12 cellular contexts compared by ENCODE assay signal in genomic region chr2:196163285-196163684, GRCh38. TPM values are rescaled to one million over a fixed set of nuclear protein-coding genes. Genes with fewer than 3 reads are reported as not detected.
DNase-seq lines count a peak whose midpoint lies in the region; ATAC-seq and TF ChIP-seq lines count a peak whose summit lies in the region.
"Had no signal": no experiment of that assay in that cellular context is flagged by ENCODE, and none has a peak within 500 bp of the region (broad histone marks: within the 10 kb centered on the region; RNA-seq: fewer than 3 reads in every experiment).

No MANE protein-coding gene starts in this region.

- H3K27ac ChIP-seq in BLaER1 (no peak overlapping the region), DOHH2 (ENCODE audit: low read depth, low read length) (peak overlapping the region; percentile 84)
- H3K27ac ChIP-seq: colonic mucosa had no signal

- H3K4me1 Mint-ChIP-seq in activated CD4-positive, alpha-beta memory T cell treated with anti-CD3 and anti-CD28 coated beads, Interleukin-2, amount 10 ng/mL, durations not matched to agents 7 days and 5 days, result peaks cover 56% of the 10 kb centered on the region

- ATAC-seq in GM19452 (IDR thresholded peaks at IDR 0.05; ENCODE audit: unreplicated experiment), result no peak

- H3K27me3 ChIP-seq in BLaER1, result no peaks in the 10 kb centered on the region
- H3K27me3 ChIP-seq in DOHH2 (ENCODE audit: control insufficient read depth, low read length), result no peaks in the 10 kb centered on the region
- H3K27me3 ChIP-seq: BE2C, colonic mucosa had no signal

- peaks cover 98% of the 10 kb centered on the region for H3K79me2 ChIP-seq in DOHH2 (ENCODE audit: control insufficient read depth, low read length)

- DNase-seq in activated CD4-positive, alpha-beta memory T cell treated with anti-CD3 and anti-CD28 coated beads, Interleukin-2, amount 10 ng/mL, durations not matched to agents 7 days and 5 days, result no peak
- DNase-seq in fibroblast of the aortic adventitia (ENCODE audit: low read depth) (no peak), SHP77 treated with DMSO at 0.1 percent for 48 hours (lab: John Stamatoyannopoulos, UW) (no peak), NCI-H748 treated with DMSO at 0.1 percent for 48 hours (lab: John Stamatoyannopoulos, UW) (no peak), DMS53 treated with DMSO at 0.1 percent for 48 hours (lab: John Stamatoyannopoulos, UW; ENCODE audit: unreplicated experiment) (no peak)
- DNase-seq: BE2C, colonic mucosa, hypothalamus, NCI-H1092 had no signal

- H3K36me3 Mint-ChIP-seq in activated CD4-positive, alpha-beta memory T cell treated with anti-CD3 and anti-CD28 coated beads, Interleukin-2, amount 10 ng/mL, durations not matched to agents 7 days and 5 days (ENCODE audit: low read depth), result peaks cover 83% of the 10 kb centered on the region

- H3K9me3 ChIP-seq in BLaER1, result no peaks in the 10 kb centered on the region
- no peaks in the 10 kb centered on the region for H3K9me3 ChIP-seq in DOHH2 (ENCODE audit: control insufficient read depth, insufficient read depth, low read length)
- H3K9me3 ChIP-seq: BE2C, colonic mucosa had no signal

- H3K9me2 ChIP-seq in DOHH2 (replicated peaks; ENCODE audit: control insufficient read depth, low read length), result no peaks in the 10 kb centered on the region

- CTCF ChIA-PET in activated CD4-positive, alpha-beta memory T cell treated with anti-CD3 and anti-CD28 coated beads, Interleukin-2, amount 10 ng/mL, durations not matched to agents 7 days and 5 days (lab: Charles Lee), result interaction anchor here (0.6 to 7.0 kb wide), 12 partner anchors 10 to 174 kb away, joined by 3 to 55 read pairs (median 4); partner anchors contain the start of gene DNAH7

- TF ChIP-seq CTCF in DOHH2 (IDR thresholded peaks at IDR 0.05; ENCODE audit: low read depth, low read length, poor library complexity, severe bottlenecking), result no peak
- TF ChIP-seq CTCF in fibroblast of the aortic adventitia (IDR thresholded peaks at IDR 0.05; ENCODE audit: insufficient read depth, low read length), result peak; percentile 10

- H3K36me3 ChIP-seq in BLaER1, result peaks cover 25% of the 10 kb centered on the region
- peaks cover 90% of the 10 kb centered on the region for H3K36me3 ChIP-seq in DOHH2 (ENCODE audit: control insufficient read depth, low read length)
- H3K36me3 ChIP-seq: colonic mucosa had no signal

- H3K4me2 ChIP-seq in BLaER1, result 0 out of 2 replicates have a peak overlapping the region, but pooled peaks have one; percentile 18
- H3K4me2 ChIP-seq in DOHH2 (ENCODE audit: low read length), result peak overlapping the region; percentile 92

- H3K4me1 ChIP-seq in BLaER1 (peaks cover 91% of the 10 kb centered on the region), DOHH2 (ENCODE audit: control insufficient read depth, low read length) (peaks cover 95% of the 10 kb centered on the region)
- H3K4me1 ChIP-seq: colonic mucosa had no signal

- peak overlapping the region; percentile 74 for H3K4me3 Mint-ChIP-seq in activated CD4-positive, alpha-beta memory T cell treated with anti-CD3 and anti-CD28 coated beads, Interleukin-2, amount 10 ng/mL, durations not matched to agents 7 days and 5 days

- no peaks in the 10 kb centered on the region for H3K27me3 Mint-ChIP-seq in activated CD4-positive, alpha-beta memory T cell treated with anti-CD3 and anti-CD28 coated beads, Interleukin-2, amount 10 ng/mL, durations not matched to agents 7 days and 5 days

- H3K9me3 Mint-ChIP-seq in activated CD4-positive, alpha-beta memory T cell treated with anti-CD3 and anti-CD28 coated beads, Interleukin-2, amount 10 ng/mL, durations not matched to agents 7 days and 5 days, result no peaks in the 10 kb centered on the region

- peak overlapping the region; percentile 80 for H3K27ac Mint-ChIP-seq in activated CD4-positive, alpha-beta memory T cell treated with anti-CD3 and anti-CD28 coated beads, Interleukin-2, amount 10 ng/mL, durations not matched to agents 7 days and 5 days

- no peak overlapping the region for H3K4me3 ChIP-seq in BLaER1
- H3K4me3 ChIP-seq in DOHH2 (ENCODE audit: low read length), result peak overlapping the region; percentile 58
- no peak overlapping the region for H3K4me3 ChIP-seq in fibroblast of the aortic adventitia (ENCODE audit: low read depth, low read length)
- H3K4me3 ChIP-seq: colonic mucosa had no signal

- POLR2A ChIA-PET in activated CD4-positive, alpha-beta memory T cell treated with anti-CD3 and anti-CD28 coated beads, Interleukin-2, amount 10 ng/mL, durations not matched to agents 7 days and 5 days (lab: Charles Lee), result interaction anchor here (0.8 to 12.5 kb wide), 23 partner anchors 11 to 604 kb away, joined by 3 to 383 read pairs (median 6); partner anchors contain the start of gene STK17B

- H4K20me1 ChIP-seq in BLaER1 (peaks cover 36% of the 10 kb centered on the region), DOHH2 (ENCODE audit: control insufficient read depth, insufficient read depth, low read depth, low read length) (peaks cover 40% of the 10 kb centered on the region)

- H3F3A ChIP-seq in DOHH2 (ENCODE audit: control insufficient read depth, insufficient read depth), result peaks cover 73% of the 10 kb centered on the region

- H3K9ac ChIP-seq in BLaER1, result no peak overlapping the region

RNA-seq across cellular contexts. Expression of gene STK17B, which starts 8.1 kb away (rescaled TPM):
- total RNA-seq in activated CD4-positive, alpha-beta memory T cell treated with anti-CD3 and anti-CD28 coated beads, Interleukin-2, amount 10 ng/mL, durations not matched to agents 7 days and 5 days, result 100 to 1,000 TPM; 365 to 367 TPM
- total RNA-seq in fibroblast of the aortic adventitia (ENCODE audit: low replicate concordance), result 50.5 and 114 TPM in 2 replicates
